In the genomic region with DNA sequence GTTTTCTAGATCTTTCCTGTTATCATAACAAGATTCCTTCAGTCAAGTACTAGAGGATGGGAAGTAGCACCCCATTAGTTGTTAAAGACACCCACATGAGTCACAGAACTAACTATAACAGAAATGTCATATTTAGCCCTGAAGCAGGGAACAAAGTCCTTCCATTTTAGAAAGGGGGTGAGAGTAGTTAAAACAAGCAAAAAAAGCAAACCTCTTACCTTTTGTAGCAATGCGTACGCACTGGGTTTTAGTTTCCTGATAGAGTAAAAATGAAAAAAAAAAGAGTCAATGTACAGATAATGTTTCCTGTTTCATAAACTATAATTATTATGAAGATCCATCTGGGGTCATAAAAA, we compare ENCODE assay signal across 24 cellular contexts.
DNase-seq lines count a peak whose midpoint lies in the region; ATAC-seq and TF ChIP-seq lines count a peak whose summit lies in the region.
"Had no signal": no experiment of that assay in that cellular context is flagged by ENCODE, and none has a peak within 500 bp of the region (broad histone marks: within the 10 kb centered on the region; RNA-seq: fewer than 3 reads in every experiment).

No MANE protein-coding gene starts in this region.

- H3K9me2 ChIP-seq in GM23338 (ENCODE audit: insufficient read depth) = no peaks in the 10 kb centered on the region
- no peaks in the 10 kb centered on the region for H3K9me2 ChIP-seq in MM.1S (replicated peaks; ENCODE audit: insufficient read depth, low read length)

- no peak for DNase-seq in CD8-positive, alpha-beta T cell
- no peak for DNase-seq in GM23338 (ENCODE audit: low spot score)
- DNase-seq in RKO (ENCODE audit: low spot score) = peak; percentile 2
- DNase-seq in progenitor cell of endocrine pancreas (ENCODE audit: low spot score, unreplicated experiment) = no peak
- DNase-seq in NCI-H2227 (lab: John Stamatoyannopoulos, UW; ENCODE audit: unreplicated experiment) = no peak
- no peak for DNase-seq in MM.1S
- DNase-seq in GM03348 (ENCODE audit: low spot score) = no peak
- DNase-seq: C1 segment of cervical spinal cord; CD4-positive, alpha-beta memory T cell; DMS 273 treated with DMSO at 0.1 percent for 48 hours; DMS79; EL; NCI-H1092 treated with DMSO at 0.1 percent for 48 hours; NCI-H1436; NCI-H187 treated with DMSO at 0.1 percent for 48 hours; NCI-H2107; NCI-H446; NCI-H524 treated with DMSO at 0.1 percent for 48 hours; PC-9; Right ventricle myocardium superior; RPMI8226; T-helper 1 cell had no signal

- no peaks in the 10 kb centered on the region for H3K4me1 ChIP-seq in CD8-positive, alpha-beta T cell (ENCODE audit: insufficient read depth, low read length)
- peaks cover 26% of the 10 kb centered on the region for H3K4me1 ChIP-seq in GM23338 (ENCODE audit: insufficient read depth)
- H3K4me1 ChIP-seq in MM.1S (ENCODE audit: low read length) = peaks cover 12% of the 10 kb centered on the region; the same call in 1 of the 2 replicates

- H3K4me3 ChIP-seq in CD8-positive, alpha-beta T cell (ENCODE audit: low read depth, low read length) = no peak overlapping the region
- no peak overlapping the region for H3K4me3 ChIP-seq in GM23338
- no peak overlapping the region for H3K4me3 ChIP-seq in MM.1S (ENCODE audit: low read length)
- H3K4me3 ChIP-seq: PC-9 had no signal

- H3K4me1 Mint-ChIP-seq in CD8-positive, alpha-beta T cell (ENCODE audit: low read depth) = peaks cover 6% of the 10 kb centered on the region
- H3K4me1 Mint-ChIP-seq in GM23338 (peaks cover 36% of the 10 kb centered on the region), progenitor cell of endocrine pancreas (ENCODE audit: low read depth) (peaks cover 34% of the 10 kb centered on the region)
- H3K4me1 Mint-ChIP-seq: IgD-negative memory B cell had no signal

- H3K36me3 ChIP-seq in CD8-positive, alpha-beta T cell (ENCODE audit: insufficient read depth, low read length) = no peaks in the 10 kb centered on the region
- H3K36me3 ChIP-seq in GM23338 (ENCODE audit: insufficient read depth) = no peaks in the 10 kb centered on the region
- no peaks in the 10 kb centered on the region for H3K36me3 ChIP-seq in MM.1S (replicated peaks; ENCODE audit: insufficient read depth, low read length)

- no peak overlapping the region for H3K27ac ChIP-seq in CD8-positive, alpha-beta T cell (ENCODE audit: low read depth, low read length)
- no peak overlapping the region for H3K27ac ChIP-seq in GM23338 (ENCODE audit: low read depth)
- no peak overlapping the region for H3K27ac ChIP-seq in MM.1S (ENCODE audit: low read length)
- H3K27ac ChIP-seq: KMS-11, PC-9 had no signal

- CTCF ChIA-PET in CD8-positive, alpha-beta T cell (lab: Charles Lee) = no interaction called here

- H3F3A ChIP-seq in GM23338 (replicated peaks; ENCODE audit: low read depth) (no peaks in the 10 kb centered on the region), MM.1S (ENCODE audit: insufficient read depth, low read length) (no peaks in the 10 kb centered on the region)

- TF ChIP-seq CTCF in CD8-positive, alpha-beta T cell (IDR thresholded peaks at IDR 0.05) = no peak
- TF ChIP-seq CTCF in GM23338 (conservative IDR thresholded peaks at IDR 0.05; ENCODE audit: low read depth in 2 of 2) = no peak
- no peak for TF ChIP-seq CTCF in progenitor cell of endocrine pancreas (IDR thresholded peaks at IDR 0.05; ENCODE audit: unreplicated experiment)
- TF ChIP-seq CTCF in MM.1S (IDR thresholded peaks at IDR 0.05; ENCODE audit: low read length) = no peak

- peak overlapping the region; percentile 24 for H3K27ac Mint-ChIP-seq in CD8-positive, alpha-beta T cell
- peak overlapping the region; percentile 57; the same call in 1 of the 2 replicates for H3K27ac Mint-ChIP-seq in GM23338
- peak overlapping the region; percentile 11 for H3K27ac Mint-ChIP-seq in progenitor cell of endocrine pancreas
- H3K27ac Mint-ChIP-seq: CD4-positive, alpha-beta memory T cell; IgD-negative memory B cell had no signal

- intact Hi-C loops in CD8-positive, alpha-beta T cell (cut with DNase I, micrococcal nuclease) = no loop called here

- no peaks in the 10 kb centered on the region for H3K27me3 ChIP-seq in CD8-positive, alpha-beta T cell (ENCODE audit: insufficient read depth, low read length)
- no peaks in the 10 kb centered on the region for H3K27me3 ChIP-seq in GM23338 (ENCODE audit: insufficient read depth)
- H3K27me3 ChIP-seq in MM.1S (replicated peaks; ENCODE audit: insufficient read depth, low read length) = no peaks in the 10 kb centered on the region

- H3K79me2 ChIP-seq in GM23338 (replicated peaks; ENCODE audit: insufficient read depth) = no peaks in the 10 kb centered on the region
- no peaks in the 10 kb centered on the region for H3K79me2 ChIP-seq in MM.1S (ENCODE audit: low read length)

- H4K20me1 ChIP-seq in GM23338 (replicated peaks; ENCODE audit: insufficient read depth) (no peaks in the 10 kb centered on the region), MM.1S (ENCODE audit: insufficient read depth, low read length) (no peaks in the 10 kb centered on the region)

- ATAC-seq in CD8-positive, alpha-beta T cell = no peak
- no peak for ATAC-seq in GM23338

- no peak overlapping the region for H2AFZ ChIP-seq in GM23338
- H2AFZ ChIP-seq in MM.1S (ENCODE audit: low read length) = no peak overlapping the region
- H2AFZ ChIP-seq: PC-9 had no signal

- no peaks in the 10 kb centered on the region for H3K27me3 Mint-ChIP-seq in CD8-positive, alpha-beta T cell (ENCODE audit: low read depth)
- H3K27me3 Mint-ChIP-seq in GM23338 (ENCODE audit: insufficient read depth, low read depth, poor library complexity) (no peaks in the 10 kb centered on the region), progenitor cell of endocrine pancreas (no peaks in the 10 kb centered on the region)
- H3K27me3 Mint-ChIP-seq: CD4-positive, alpha-beta memory T cell; IgD-negative memory B cell had no signal

- peaks cover 12% of the 10 kb centered on the region for H3K36me3 Mint-ChIP-seq in CD8-positive, alpha-beta T cell
- H3K36me3 Mint-ChIP-seq in GM23338 (ENCODE audit: low read depth) (no peaks in the 10 kb centered on the region), progenitor cell of endocrine pancreas (ENCODE audit: insufficient read depth) (peaks cover 9% of the 10 kb centered on the region)

- H3K9me3 ChIP-seq in CD8-positive, alpha-beta T cell (ENCODE audit: low read length) = no peaks in the 10 kb centered on the region
- no peaks in the 10 kb centered on the region for H3K9me3 ChIP-seq in MM.1S (replicated peaks; ENCODE audit: insufficient read depth, low read length)

- no peaks in the 10 kb centered on the region for H3K9me3 Mint-ChIP-seq in CD8-positive, alpha-beta T cell
- H3K9me3 Mint-ChIP-seq in GM23338 = no peaks in the 10 kb centered on the region
- H3K9me3 Mint-ChIP-seq in progenitor cell of endocrine pancreas (ENCODE audit: low read depth) = no peaks in the 10 kb centered on the region
- H3K9me3 Mint-ChIP-seq: CD4-positive, alpha-beta memory T cell; IgD-negative memory B cell had no signal

- no peak overlapping the region for H3K9ac ChIP-seq in MM.1S (ENCODE audit: low read length)
- H3K9ac ChIP-seq: KMS-11 had no signal

- no peak overlapping the region for H3K4me2 ChIP-seq in GM23338
- no peak overlapping the region for H3K4me2 ChIP-seq in MM.1S (ENCODE audit: low read depth, low read length)
- H3K4me2 ChIP-seq: KMS-11, PC-9 had no signal

- POLR2A ChIA-PET in CD8-positive, alpha-beta T cell (lab: Charles Lee) = no interaction called here

- no peak overlapping the region for H3K4me3 Mint-ChIP-seq in CD8-positive, alpha-beta T cell
- H3K4me3 Mint-ChIP-seq in GM23338 (no peak overlapping the region), progenitor cell of endocrine pancreas (ENCODE audit: low read depth) (no peak overlapping the region)
- H3K4me3 Mint-ChIP-seq: CD4-positive, alpha-beta memory T cell; IgD-negative memory B cell had no signal

TF ChIP-seq in GM23338, 12 proteins besides CTCF, POLR2A, EP300 and RAD21 (continues in another document):
- no peak for TF ChIP-seq ETS1 (IDR thresholded peaks at IDR 0.05)
- no peak for TF ChIP-seq EZH2phosphoT487 (IDR thresholded peaks at IDR 0.05; ENCODE audit: unreplicated experiment)
- no peak for TF ChIP-seq NANOG (IDR thresholded peaks at IDR 0.05; ENCODE audit: borderline replicate concordance)
- TF ChIP-seq CREB1 (CRISPR knock-in tag; IDR thresholded peaks at IDR 0.05; ENCODE audit: low read depth) = no peak
- TF ChIP-seq EZH2 (IDR thresholded peaks at IDR 0.05; ENCODE audit: low read depth, unreplicated experiment) = no peak
- TF ChIP-seq REST (IDR thresholded peaks at IDR 0.05; ENCODE audit: unreplicated experiment) = no peak
- TF ChIP-seq ZNF331 (CRISPR knock-in tag; IDR thresholded peaks at IDR 0.05; ENCODE audit: low read depth) = no peak
